11 cellular contexts compared by ENCODE assay signal in genomic region chr3:113153499-113154107, GRCh38. TPM values are rescaled to one million over a fixed set of nuclear protein-coding genes. Genes with fewer than 3 reads are reported as not detected.
DNase-seq lines count a peak whose midpoint lies in the region; ATAC-seq and TF ChIP-seq lines count a peak whose summit lies in the region.
"Had no signal": no experiment of that assay in that cellular context is flagged by ENCODE, and none has a peak within 500 bp of the region (broad histone marks: within the 10 kb centered on the region; RNA-seq: fewer than 3 reads in every experiment).

No MANE protein-coding gene starts in this region.

- peak overlapping the region; percentile 82 for H3K27ac Mint-ChIP-seq in WTC11

- H3K27ac ChIP-seq in right cardiac atrium (ENCODE audit: low read length) = no peak overlapping the region
- H3K27ac ChIP-seq: thoracic aorta had no signal

- DNase-seq in WTC11 (ENCODE audit: low spot score) = no peak
- DNase-seq in right cardiac atrium = no peak
- DNase-seq in activated CD8-positive, alpha-beta memory T cell treated with anti-CD3 and anti-CD28 coated beads, Interleukin-2, amount 50 U/mL, for 48 hours = no peak
- no peak for DNase-seq in stimulated activated CD4-positive, alpha-beta T cell treated with anti-CD3 and anti-CD28 coated beads, Interleukin-4, amount 100 ng/mL, for 24 hours
- DNase-seq in NCI-H524 treated with DMSO at 0.1 percent for 48 hours (lab: John Stamatoyannopoulos, UW) = no peak
- DNase-seq: DND-41, KBM-7, NCI-H69 had no signal

- H3K27me3 Mint-ChIP-seq in WTC11 (ENCODE audit: low read depth) = no peaks in the 10 kb centered on the region

- intact Hi-C loops in right cardiac atrium (cut with DNase I) = no loop called here

- ATAC-seq in GM19438 (IDR thresholded peaks at IDR 0.05; ENCODE audit: low read depth, unreplicated experiment) (peak; percentile 95), HG02943 (IDR thresholded peaks at IDR 0.05; ENCODE audit: low read depth, unreplicated experiment) (peak; percentile 85), WTC11 (no peak), right cardiac atrium (no peak)

- POLR2A ChIA-PET in WTC11 (lab: Charles Lee) = no interaction called here

- H3K27me3 ChIP-seq in right cardiac atrium (ENCODE audit: control insufficient read depth, insufficient read depth) = no peaks in the 10 kb centered on the region

- CTCF ChIA-PET in WTC11 (lab: Charles Lee) = interaction anchor here (1.0 kb wide), 1 partner anchor 135 kb away, joined by 5 read pairs; no protein-coding TSS in a partner anchor

- no peaks in the 10 kb centered on the region for H3K36me3 Mint-ChIP-seq in WTC11

- H3K4me1 ChIP-seq in right cardiac atrium (ENCODE audit: control insufficient read depth, insufficient read depth, low read length) = no peaks in the 10 kb centered on the region

- no peaks in the 10 kb centered on the region for H3K9me3 Mint-ChIP-seq in WTC11

- H3K4me3 ChIP-seq in right cardiac atrium (ENCODE audit: low read length) = no peak overlapping the region
- H3K4me3 ChIP-seq: thoracic aorta had no signal

- TF ChIP-seq CTCF in WTC11 (IDR thresholded peaks at IDR 0.05) = no peak

- H3K9me3 ChIP-seq in right cardiac atrium (ENCODE audit: control insufficient read depth, low read length) = no peaks in the 10 kb centered on the region
- H3K9me3 ChIP-seq: thoracic aorta had no signal

- peaks cover 41% of the 10 kb centered on the region for H3K4me1 Mint-ChIP-seq in WTC11

- no peak overlapping the region for H3K4me3 Mint-ChIP-seq in WTC11

- WGBS in right cardiac atrium = 87% methylated on average over 3 of the region's 3 CpGs

TF ChIP-seq in WTC11, 78 proteins besides CTCF, POLR2A, EP300 and RAD21:
- no peak for TF ChIP-seq ESRRA (CRISPR knock-in tag; IDR thresholded peaks at IDR 0.05; ENCODE audit: borderline replicate concordance)
- no peak for TF ChIP-seq ZMAT4 (CRISPR knock-in tag; IDR thresholded peaks at IDR 0.05)
- no peak for TF ChIP-seq ATF2 (CRISPR knock-in tag; IDR thresholded peaks at IDR 0.05; ENCODE audit: borderline replicate concordance, low read depth)
- TF ChIP-seq ZNF396 (CRISPR knock-in tag; IDR thresholded peaks at IDR 0.05; ENCODE audit: borderline replicate concordance) = no peak
- TF ChIP-seq FOXP1 (CRISPR knock-in tag; IDR thresholded peaks at IDR 0.05; ENCODE audit: borderline replicate concordance) = no peak
- no peak for TF ChIP-seq CREM (CRISPR knock-in tag; IDR thresholded peaks at IDR 0.05)
- TF ChIP-seq ZNF281 (CRISPR knock-in tag; IDR thresholded peaks at IDR 0.05) = no peak
- no peak for TF ChIP-seq PRDM15 (CRISPR knock-in tag; IDR thresholded peaks at IDR 0.05)
- TF ChIP-seq NR3C1 (CRISPR knock-in tag; conservative IDR thresholded peaks at IDR 0.05; ENCODE audit: low read depth) = no peak

RNA-seq across cellular contexts. Expression of gene BOC, which starts 57.8 kb away (rescaled TPM):
- total RNA-seq in WTC11 (2021) (6.6 to 8.0 TPM (median 7.2 TPM) in 3 replicates), right cardiac atrium (10 to 100 TPM; 12.9 to 45.3 (median 15.4) TPM)
- 5.2 TPM for polyA plus RNA-seq in right cardiac atrium

Comparison
In these comparisons a context has a peak if more than half of its experiments do, and no peak if none do; other contexts are left out.
1. ATAC-seq: peak in GM19438 (single experiment) and HG02943 (single experiment); none in WTC11 (single experiment) and right cardiac atrium (0 of 2).